ENCODE assay signal across 1 cellular context in genomic region chr14:101288436-101289229, GRCh38.
TF ChIP-seq lines count a peak whose summit lies in the region.

No MANE protein-coding gene starts in this region.

TF ChIP-seq in HepG2, 621 proteins besides CTCF, POLR2A, EP300 and RAD21 (continued from another document):
- TF ChIP-seq THAP9 (CRISPR knock-in tag; IDR thresholded peaks at IDR 0.05; ENCODE audit: borderline replicate concordance): peak; percentile 40; the same call in 1 of the 2 replicates
- peak; percentile 100 for TF ChIP-seq ASH2L (IDR thresholded peaks at IDR 0.05; ENCODE audit: insufficient read length, low read depth, low read length)
- TF ChIP-seq CERS6 (CRISPR knock-in tag; IDR thresholded peaks at IDR 0.05): no peak
- TF ChIP-seq CENPT (CRISPR knock-in tag; IDR thresholded peaks at IDR 0.05; ENCODE audit: low read depth): no peak
- TF ChIP-seq PAWR (CRISPR knock-in tag; IDR thresholded peaks at IDR 0.05; ENCODE audit: borderline replicate concordance): no peak
- TF ChIP-seq MIER2 (CRISPR knock-in tag; IDR thresholded peaks at IDR 0.05): peak; percentile 59; the same call in 1 of the 2 replicates
- TF ChIP-seq RXRB (CRISPR knock-in tag; IDR thresholded peaks at IDR 0.05; ENCODE audit: borderline replicate concordance): peak; percentile 96
- no peak for TF ChIP-seq ZNF639 (CRISPR knock-in tag; conservative IDR thresholded peaks at IDR 0.05)
- no peak for TF ChIP-seq HOXD1 (CRISPR knock-in tag; IDR thresholded peaks at IDR 0.05)
- no peak for TF ChIP-seq ELK4 (CRISPR knock-in tag; IDR thresholded peaks at IDR 0.05; ENCODE audit: borderline replicate concordance)
- TF ChIP-seq, protein P1, sequence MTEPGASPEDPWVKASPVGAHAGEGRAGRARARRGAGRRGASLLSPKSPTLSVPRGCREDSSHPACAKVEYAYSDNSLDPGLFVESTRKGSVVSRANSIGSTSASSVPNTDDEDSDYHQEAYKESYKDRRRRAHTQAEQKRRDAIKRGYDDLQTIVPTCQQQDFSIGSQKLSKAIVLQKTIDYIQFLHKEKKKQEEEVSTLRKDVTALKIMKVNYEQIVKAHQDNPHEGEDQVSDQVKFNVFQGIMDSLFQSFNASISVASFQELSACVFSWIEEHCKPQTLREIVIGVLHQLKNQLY (CRISPR knock-in tag; IDR thresholded peaks at IDR 0.05): 0 out of 2 replicates have a peak, but pooled peaks have one; percentile 32
- TF ChIP-seq SMAD1 (CRISPR knock-in tag; IDR thresholded peaks at IDR 0.05; ENCODE audit: borderline replicate concordance, low read depth): peak; percentile 40; the same call in 1 of the 2 replicates
- TF ChIP-seq, protein P2, sequence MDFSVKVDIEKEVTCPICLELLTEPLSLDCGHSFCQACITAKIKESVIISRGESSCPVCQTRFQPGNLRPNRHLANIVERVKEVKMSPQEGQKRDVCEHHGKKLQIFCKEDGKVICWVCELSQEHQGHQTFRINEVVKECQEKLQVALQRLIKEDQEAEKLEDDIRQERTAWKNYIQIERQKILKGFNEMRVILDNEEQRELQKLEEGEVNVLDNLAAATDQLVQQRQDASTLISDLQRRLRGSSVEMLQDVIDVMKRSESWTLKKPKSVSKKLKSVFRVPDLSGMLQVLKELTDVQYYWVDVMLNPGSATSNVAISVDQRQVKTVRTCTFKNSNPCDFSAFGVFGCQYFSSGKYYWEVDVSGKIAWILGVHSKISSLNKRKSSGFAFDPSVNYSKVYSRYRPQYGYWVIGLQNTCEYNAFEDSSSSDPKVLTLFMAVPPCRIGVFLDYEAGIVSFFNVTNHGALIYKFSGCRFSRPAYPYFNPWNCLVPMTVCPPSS (IDR thresholded peaks at IDR 0.05): no peak
- no peak for TF ChIP-seq MLXIP (CRISPR knock-in tag; IDR thresholded peaks at IDR 0.05; ENCODE audit: borderline replicate concordance)
- TF ChIP-seq ZNF460 (CRISPR knock-in tag; IDR thresholded peaks at IDR 0.05; ENCODE audit: borderline replicate concordance): peak; percentile 69; the same call in 1 of the 2 replicates
- TF ChIP-seq DBP (CRISPR knock-in tag; IDR thresholded peaks at IDR 0.05; ENCODE audit: not compliant biosample characterization): no peak
- TF ChIP-seq RORA (CRISPR knock-in tag; IDR thresholded peaks at IDR 0.05): no peak
- no peak for TF ChIP-seq SOX6 (IDR thresholded peaks at IDR 0.05)
- TF ChIP-seq SOX6 (CRISPR knock-in tag; IDR thresholded peaks at IDR 0.05): peak; percentile 95
- no peak for TF ChIP-seq ZNF496 (CRISPR knock-in tag; IDR thresholded peaks at IDR 0.05; ENCODE audit: insufficient replicate concordance)
- no peak for TF ChIP-seq ZNF282 (IDR thresholded peaks at IDR 0.05; ENCODE audit: partially characterized antibody)
- TF ChIP-seq REL (CRISPR knock-in tag; conservative IDR thresholded peaks at IDR 0.05): no peak; the same call in 1 of the 2 replicates
- TF ChIP-seq, protein P3, sequence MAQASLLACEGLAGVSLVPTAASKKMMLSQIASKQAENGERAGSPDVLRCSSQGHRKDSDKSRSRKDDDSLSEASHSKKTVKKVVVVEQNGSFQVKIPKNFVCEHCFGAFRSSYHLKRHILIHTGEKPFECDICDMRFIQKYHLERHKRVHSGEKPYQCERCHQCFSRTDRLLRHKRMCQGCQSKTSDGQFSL (CRISPR knock-in tag; IDR thresholded peaks at IDR 0.05): no peak
- TF ChIP-seq EEA1 (CRISPR knock-in tag; IDR thresholded peaks at IDR 0.05; ENCODE audit: borderline replicate concordance): no peak
- peak; percentile 98 for TF ChIP-seq SP5 (CRISPR knock-in tag; IDR thresholded peaks at IDR 0.05; ENCODE audit: borderline replicate concordance, low read depth)
